22 cellular contexts compared by ENCODE assay signal in genomic region chr1:204131978-204132377, GRCh38. TPM values are rescaled to one million over a fixed set of nuclear protein-coding genes. Genes with fewer than 3 reads are reported as not detected.
"Had no signal": no experiment of that assay in that cellular context is flagged by ENCODE, and none has a peak within 500 bp of the region (broad histone marks: within the 10 kb centered on the region; RNA-seq: fewer than 3 reads in every experiment).

No MANE protein-coding gene starts in this region.

- H3K27ac Mint-ChIP-seq: activated naive CD4-positive, alpha-beta T cell treated with anti-CD3 and anti-CD28 coated beads, Interleukin-2, amount 10 ng/mL, durations not matched to agents 7 days and 5 days; activated naive CD8-positive, alpha-beta T cell treated with anti-CD3 and anti-CD28 coated beads, Interleukin-2, amount 50 U/mL, for 24 hours; naive thymus-derived CD4-positive, alpha-beta T cell; stimulated activated naive B cell treated with anti-CD40 and anti-IgM and Interleukin-4, amounts not matched to agents 10 μg/mL and 1 μg/mL and 100 μg/mL, for 72 hours; T-cell had no signal

- ATAC-seq: activated naive CD8-positive, alpha-beta T cell treated with anti-CD3 and anti-CD28 coated beads, Interleukin-2, amount 50 U/mL, for 24 hours; gastroesophageal sphincter; mucosa of descending colon; naive thymus-derived CD4-positive, alpha-beta T cell; stimulated activated naive B cell treated with anti-CD40 and anti-IgM and Interleukin-4, amounts not matched to agents 10 μg/mL and 1 μg/mL and 100 μg/mL, for 72 hours; T-cell had no signal

- H3K4me3 ChIP-seq: esophagus muscularis mucosa, gastroesophageal sphincter, heart right ventricle, left ventricle myocardium inferior, mucosa of descending colon had no signal

- H3K9me3 Mint-ChIP-seq: activated naive CD4-positive, alpha-beta T cell treated with anti-CD3 and anti-CD28 coated beads, Interleukin-2, amount 10 ng/mL, durations not matched to agents 7 days and 5 days; activated naive CD8-positive, alpha-beta T cell treated with anti-CD3 and anti-CD28 coated beads, Interleukin-2, amount 50 U/mL, for 24 hours; naive thymus-derived CD4-positive, alpha-beta T cell; stimulated activated naive B cell treated with anti-CD40 and anti-IgM and Interleukin-4, amounts not matched to agents 10 μg/mL and 1 μg/mL and 100 μg/mL, for 72 hours; T-cell had no signal

- H3K27ac ChIP-seq: left ventricle myocardium inferior, VCaP had no signal

- H3K9me3 ChIP-seq: esophagus muscularis mucosa, gastroesophageal sphincter, heart right ventricle, left ventricle myocardium inferior, mucosa of descending colon had no signal

- H3K27me3 ChIP-seq: esophagus muscularis mucosa, gastroesophageal sphincter, heart right ventricle had no signal

- DNase-seq: activated CD4-positive, alpha-beta T cell treated with anti-CD3 and anti-CD28 coated beads, Interleukin-2, amount 50 U/mL, for 1 hour; activated CD4-positive, CD25-positive, alpha-beta regulatory T cell treated with anti-CD3 and anti-CD28 coated beads, Interleukin-2, amount 50 U/mL, for 72 hours; activated CD8-positive, alpha-beta memory T cell treated with anti-CD3 and anti-CD28 coated beads for 24 hours; activated CD8-positive, alpha-beta memory T cell treated with anti-CD3 and anti-CD28 coated beads, Interleukin-2, amount 50 U/mL, for 48 hours; activated effector memory CD4-positive, alpha-beta T cell treated with Interleukin-2 at 50 U/mL for 16 hours; activated naive CD4-positive, alpha-beta T cell treated with anti-CD3 and anti-CD28 coated beads, Interleukin-2, amount 10 ng/mL, durations not matched to agents 7 days and 5 days; activated naive CD8-positive, alpha-beta T cell treated with anti-CD3 and anti-CD28 coated beads, Interleukin-2, amount 50 U/mL, for 24 hours; activated T-cell treated with anti-CD3 and anti-CD28 coated beads, Interleukin-2, amount 50 U/mL, for 48 hours; anterior cingulate cortex; cerebellar nuclear complex; cortex of kidney; heart right ventricle; kidney glomerular epithelial cell; left ventricle myocardium inferior; mucosa of descending colon; naive thymus-derived CD4-positive, alpha-beta T cell; retina; stimulated activated naive B cell treated with anti-CD40 and anti-IgM and Interleukin-4, amounts not matched to agents 10 μg/mL and 1 μg/mL and 100 μg/mL, for 72 hours; T-cell had no signal

- H3K4me3 Mint-ChIP-seq: activated naive CD4-positive, alpha-beta T cell treated with anti-CD3 and anti-CD28 coated beads, Interleukin-2, amount 10 ng/mL, durations not matched to agents 7 days and 5 days; activated naive CD8-positive, alpha-beta T cell treated with anti-CD3 and anti-CD28 coated beads, Interleukin-2, amount 50 U/mL, for 24 hours; naive thymus-derived CD4-positive, alpha-beta T cell; stimulated activated naive B cell treated with anti-CD40 and anti-IgM and Interleukin-4, amounts not matched to agents 10 μg/mL and 1 μg/mL and 100 μg/mL, for 72 hours; T-cell had no signal

- H3K36me3 Mint-ChIP-seq: activated naive CD4-positive, alpha-beta T cell treated with anti-CD3 and anti-CD28 coated beads, Interleukin-2, amount 10 ng/mL, durations not matched to agents 7 days and 5 days; naive thymus-derived CD4-positive, alpha-beta T cell; stimulated activated naive B cell treated with anti-CD40 and anti-IgM and Interleukin-4, amounts not matched to agents 10 μg/mL and 1 μg/mL and 100 μg/mL, for 72 hours; T-cell had no signal

- H3K27me3 Mint-ChIP-seq: activated naive CD8-positive, alpha-beta T cell treated with anti-CD3 and anti-CD28 coated beads, Interleukin-2, amount 50 U/mL, for 24 hours; naive thymus-derived CD4-positive, alpha-beta T cell; T-cell had no signal

RNA-seq across cellular contexts. Expression of gene REN, which starts 34.2 kb away (rescaled TPM):
- total RNA-seq: esophagus muscularis mucosa; gastroesophageal sphincter; heart right ventricle; left ventricle myocardium inferior; naive thymus-derived CD4-positive, alpha-beta T cell; T-cell had no signal
